In the genomic region with DNA sequence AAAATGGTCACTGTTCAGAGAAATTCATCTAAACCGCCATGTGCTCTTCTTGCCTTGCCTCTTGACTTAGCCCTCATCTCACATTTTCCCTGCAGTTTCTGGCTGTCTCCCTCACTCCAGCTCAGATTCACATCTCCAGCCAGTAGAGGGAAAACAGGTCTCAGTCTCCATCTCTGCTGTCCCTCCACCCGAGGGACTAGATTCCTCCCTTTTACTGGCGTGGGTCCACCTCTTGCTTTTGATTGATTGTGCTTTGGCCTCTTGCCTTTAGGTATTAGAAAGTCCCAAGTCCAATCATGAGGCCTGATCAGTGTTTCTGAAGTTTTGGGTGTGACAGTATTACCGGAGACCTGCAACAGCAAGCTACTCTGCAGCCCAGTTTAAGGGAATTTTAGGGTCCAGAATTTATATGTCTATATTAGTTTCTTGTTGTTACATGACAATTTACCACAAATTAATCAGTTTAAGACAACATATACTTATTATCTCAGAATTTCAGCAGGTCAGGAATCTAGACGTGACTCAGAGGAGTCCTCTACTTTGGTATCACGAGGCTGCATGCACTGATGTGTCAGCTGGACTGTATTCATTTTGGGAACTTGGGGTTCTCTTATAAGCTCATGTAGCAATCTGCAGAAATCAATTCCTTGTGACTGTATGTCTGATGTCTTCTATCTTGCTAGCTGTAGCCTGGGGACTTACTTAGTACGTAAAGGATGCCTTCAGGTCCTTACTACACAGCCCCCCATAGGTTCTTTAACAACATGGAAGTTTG, we compare ENCODE assay signal across 22 cellular contexts.
A peak's percentile ranks its signal among the peaks of the same experiment; 100 is the strongest.
DNase-seq lines count a peak whose midpoint lies in the region; ATAC-seq, FAIRE-seq and TF ChIP-seq lines count a peak whose summit lies in the region.
"Had no signal": no experiment of that assay in that cellular context is flagged by ENCODE, and none has a peak within 500 bp of the region (broad histone marks: within the 10 kb centered on the region; RNA-seq: fewer than 3 reads in every experiment).

No MANE protein-coding gene starts in this region.

- H3K4me1 ChIP-seq in astrocyte (ENCODE audit: insufficient read depth, low read length) (no peaks in the 10 kb centered on the region), osteoblast (ENCODE audit: insufficient read depth, low read length) (no peaks in the 10 kb centered on the region)

- H3K36me3 ChIP-seq in astrocyte (ENCODE audit: insufficient read depth, low read length) = no peaks in the 10 kb centered on the region
- H3K36me3 ChIP-seq in osteoblast (ENCODE audit: insufficient read depth, low read length) = no peaks in the 10 kb centered on the region

- H3K4me3 Mint-ChIP-seq in astrocyte (ENCODE audit: unreplicated experiment) = no peak overlapping the region
- H3K4me3 Mint-ChIP-seq: CD4-positive, CD25-positive, alpha-beta regulatory T cell had no signal

- ATAC-seq in GM18867 (IDR thresholded peaks at IDR 0.05; ENCODE audit: unreplicated experiment) = no peak

- no peak overlapping the region for H3K27ac ChIP-seq in astrocyte (ENCODE audit: low read depth, low read length)
- peak overlapping the region; percentile 53 for H3K27ac ChIP-seq in layer of hippocampus (ENCODE audit: low read depth, low read length)
- no peak overlapping the region for H3K27ac ChIP-seq in osteoblast (ENCODE audit: low read depth, low read length)

- no peaks in the 10 kb centered on the region for H3K27me3 Mint-ChIP-seq in astrocyte (ENCODE audit: low read depth, unreplicated experiment)
- H3K27me3 Mint-ChIP-seq: CD4-positive, CD25-positive, alpha-beta regulatory T cell had no signal

- DNase-seq in G401 (ENCODE audit: low spot score) (peak; percentile 6), astrocyte (ENCODE audit: low read depth) (no peak), osteoblast (ENCODE audit: insufficient read length, low spot score, missing footprints) (peak; percentile 9), SKM-1 treated with dmso at 0.1 percent for 144 hours (lab: John Stamatoyannopoulos, UW; ENCODE audit: unreplicated experiment) (no peak), germinal center (ENCODE audit: low spot score) (no peak), cortex of kidney (lab: John Stamatoyannopoulos, UW) (no peak)
- DNase-seq: Calu3; CD4-positive, CD25-positive, alpha-beta regulatory T cell; GOT3; Karpas-422; MM.1S; NCI-H1105 treated with DMSO at 0.1 percent for 48 hours; NCI-H187; NCI-H446 treated with DMSO at 0.1 percent for 48 hours; NCI-H774; SHP77 had no signal

- H2AFZ ChIP-seq in astrocyte (ENCODE audit: low read depth, low read length) = no peak overlapping the region
- H2AFZ ChIP-seq in osteoblast (ENCODE audit: low read length) = no peak overlapping the region

- FAIRE-seq in astrocyte (lab: Jason Lieb, UNC) = no peak
- FAIRE-seq: A204.1, G401.6, GM12891, GM19239 had no signal

- H3K79me2 ChIP-seq in astrocyte (ENCODE audit: insufficient read depth, low read length) = no peaks in the 10 kb centered on the region
- H3K79me2 ChIP-seq in osteoblast (ENCODE audit: insufficient read depth, low read length) = no peaks in the 10 kb centered on the region

- no peaks in the 10 kb centered on the region for H3K9me3 Mint-ChIP-seq in astrocyte (ENCODE audit: unreplicated experiment)

- H3K27me3 ChIP-seq in astrocyte (ENCODE audit: insufficient read depth, low read length) (no peaks in the 10 kb centered on the region), layer of hippocampus (ENCODE audit: control insufficient read depth, insufficient read depth, low read length) (no peaks in the 10 kb centered on the region), osteoblast (ENCODE audit: insufficient read depth, low read length) (no peaks in the 10 kb centered on the region)

- H3K9me3 ChIP-seq in astrocyte (ENCODE audit: insufficient read depth, low read depth, low read length) = no peaks in the 10 kb centered on the region
- no peaks in the 10 kb centered on the region for H3K9me3 ChIP-seq in osteoblast (ENCODE audit: low read depth, low read length)

- no peaks in the 10 kb centered on the region for H3K36me3 Mint-ChIP-seq in astrocyte (ENCODE audit: low read depth, unreplicated experiment)
- H3K36me3 Mint-ChIP-seq: CD4-positive, CD25-positive, alpha-beta regulatory T cell had no signal

- in situ Hi-C loops in G401 (cut with HindIII; ENCODE audit: low sequenced_read_pairs) = no loop called here

- H3K4me2 ChIP-seq in astrocyte (ENCODE audit: low read length) (no peak overlapping the region), osteoblast (ENCODE audit: insufficient read depth, low read length) (no peak overlapping the region)

- H3K27ac Mint-ChIP-seq in astrocyte (ENCODE audit: unreplicated experiment) = peak overlapping the region; percentile 28
- H3K27ac Mint-ChIP-seq: CD4-positive, CD25-positive, alpha-beta regulatory T cell had no signal

- H4K20me1 ChIP-seq in astrocyte (ENCODE audit: insufficient read depth, low read length) = no peaks in the 10 kb centered on the region
- no peaks in the 10 kb centered on the region for H4K20me1 ChIP-seq in osteoblast (ENCODE audit: insufficient read depth, low read length)

- H3K9ac ChIP-seq in astrocyte (ENCODE audit: low read length) = no peak overlapping the region

- H3K4me1 Mint-ChIP-seq in astrocyte (ENCODE audit: low read depth, unreplicated experiment) = no peaks in the 10 kb centered on the region
- H3K4me1 Mint-ChIP-seq: CD4-positive, CD25-positive, alpha-beta regulatory T cell had no signal

- TF ChIP-seq CTCF in astrocyte (IDR thresholded peaks at IDR 0.05; ENCODE audit: insufficient read depth, low read depth, low read length) (no peak), osteoblast (IDR thresholded peaks at IDR 0.05; ENCODE audit: extremely low read depth, low read depth, low read length) (no peak)

- H3K4me3 ChIP-seq in astrocyte (ENCODE audit: insufficient read depth, low read depth, low read length) = no peak overlapping the region
- H3K4me3 ChIP-seq in osteoblast (ENCODE audit: insufficient read depth, low read length) = no peak overlapping the region

Comparison
In these comparisons a context has a peak if more than half of its experiments do, and no peak if none do; other contexts are left out.
1. DNase-seq: peak in G401 (single experiment) and osteoblast (single experiment); none in astrocyte (single experiment), SKM-1 treated with dmso at 0.1 percent for 144 hours (single experiment), germinal center (single experiment) and cortex of kidney (single experiment).